Comparison of ENCODE assay signal across 8 cellular contexts in the genomic region with DNA sequence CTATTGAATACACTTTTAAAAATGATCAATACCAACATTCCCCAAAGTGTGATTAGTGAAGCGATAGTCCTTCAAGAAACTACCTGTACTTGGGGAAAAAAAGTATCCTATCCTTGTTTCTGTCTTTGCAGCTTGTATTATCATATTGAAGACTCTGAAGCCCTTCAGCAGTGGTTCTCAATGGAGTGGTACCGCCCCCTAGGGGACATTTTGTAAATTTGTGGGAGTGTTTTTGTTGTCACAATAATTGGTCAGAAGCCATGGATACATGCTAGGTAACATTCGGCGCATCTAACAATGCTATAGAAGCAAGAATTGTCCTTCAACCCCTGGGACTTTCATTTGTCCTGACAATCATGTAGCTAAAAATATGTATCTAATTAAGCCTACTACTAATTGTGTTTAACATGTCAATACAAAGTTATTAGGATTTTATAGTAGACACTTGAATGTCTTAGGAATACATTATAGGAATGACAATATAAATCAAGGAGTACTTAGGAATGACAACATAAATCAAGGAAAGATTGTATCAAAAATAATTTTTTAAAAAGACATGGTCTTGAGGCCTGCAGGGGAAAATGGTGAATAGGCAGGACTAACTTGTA. TPM values are rescaled to one million over a fixed set of nuclear protein-coding genes. Genes with fewer than 3 reads are reported as not detected.
DNase-seq lines count a peak whose midpoint lies in the region; TF ChIP-seq lines count a peak whose summit lies in the region.

No MANE protein-coding gene starts in this region.

- H3K4me2 ChIP-seq in H9 (ENCODE audit: insufficient read depth, insufficient read length, low read length) = no peak overlapping the region

- no peak overlapping the region for H2BK120ac ChIP-seq in H9 (ENCODE audit: low read depth, low read length, poor library complexity, severe bottlenecking)

- H3K14ac ChIP-seq in H9 (ENCODE audit: insufficient read depth, low read length) = no peak overlapping the region

- H2BK15ac ChIP-seq in H9 (ENCODE audit: low read depth, low read length) = no peak overlapping the region

- no peaks in the 10 kb centered on the region for H3K79me1 ChIP-seq in H9 (ENCODE audit: insufficient read depth, low read depth, low read length, poor library complexity, severe bottlenecking)

- no peaks in the 10 kb centered on the region for H4K20me1 ChIP-seq in H9 (ENCODE audit: control insufficient read depth, insufficient read depth, insufficient read length)

- WGBS in H9 (ENCODE audit: extremely low coverage, insufficient read length, low lambda C conversion rate) = no CpG with 5 or more reads among the region's 4 CpGs

- peaks cover 35 to 40% of the 10 kb centered on the region in 2 experiments for H3K9me3 Mint-ChIP-seq in H9

- no peaks in the 10 kb centered on the region for H3K27me3 Mint-ChIP-seq in H9 (ENCODE audit: low read depth)

- H3K4me3 ChIP-seq in left ventricle myocardium inferior (no peak overlapping the region), fibroblast of the aortic adventitia (ENCODE audit: low read depth, low read length) (no peak overlapping the region), uterus (no peak overlapping the region)

- no peak overlapping the region for H4K5ac ChIP-seq in H9 (ENCODE audit: insufficient read length, low read depth, low read length)

- no peak overlapping the region for H3K4me3 Mint-ChIP-seq in H9

- no peak overlapping the region for H3K27ac Mint-ChIP-seq in H9

- no peak overlapping the region for H3K56ac ChIP-seq in H9 (ENCODE audit: insufficient read length, low read depth, low read length)

- no peak overlapping the region for H2BK12ac ChIP-seq in H9 (ENCODE audit: insufficient read length, low read depth, low read length)

- H3K23me2 ChIP-seq in H9 (ENCODE audit: insufficient read length, low read depth, low read length, poor library complexity, severe bottlenecking) = no peaks in the 10 kb centered on the region

- H3K4me1 ChIP-seq in left ventricle myocardium inferior = no peaks in the 10 kb centered on the region
- H3K4me1 ChIP-seq in H9 (ENCODE audit: insufficient read depth, low read length) = no peaks in the 10 kb centered on the region
- no peaks in the 10 kb centered on the region for H3K4me1 ChIP-seq in uterus

- no peak overlapping the region for H3T11ph ChIP-seq in H9 (ENCODE audit: low read length)

- H3K18ac ChIP-seq in H9 (ENCODE audit: insufficient read length, low read depth, low read length) = no peak overlapping the region

- H4K91ac ChIP-seq in H9 (ENCODE audit: insufficient read length, low read depth, low read length) = no peak overlapping the region

- H3K9me3 ChIP-seq in left ventricle myocardium inferior (replicated peaks) = peaks cover 21% of the 10 kb centered on the region
- no peaks in the 10 kb centered on the region for H3K9me3 ChIP-seq in H9 (ENCODE audit: control insufficient read depth, low read depth, low read length)
- H3K9me3 ChIP-seq in uterus = peaks cover 0 to 6% of the 10 kb centered on the region in 2 donors

- TF ChIP-seq CTCF in left ventricle myocardium inferior (IDR thresholded peaks at IDR 0.05; ENCODE audit: borderline replicate concordance) (peak; percentile 63), H9 (conservative IDR thresholded peaks at IDR 0.05) (peak; percentile 77), fibroblast of the aortic adventitia (IDR thresholded peaks at IDR 0.05; ENCODE audit: insufficient read depth, low read length) (peak; percentile 69), uterus (IDR thresholded peaks at IDR 0.05) (peak in 2 of 4 experiments; percentile 8 to 11)

- no peaks in the 10 kb centered on the region for H3K27me3 ChIP-seq in left ventricle myocardium inferior (ENCODE audit: low read depth)
- no peaks in the 10 kb centered on the region for H3K27me3 ChIP-seq in H9 (ENCODE audit: insufficient read depth, low read length)
- H3K27me3 ChIP-seq in uterus = no peaks in the 10 kb centered on the region

- H2BK5ac ChIP-seq in H9 (ENCODE audit: insufficient read length, low read length) = no peak overlapping the region

- intact Hi-C loops in left ventricle myocardium inferior (cut with micrococcal nuclease) = loop anchor here (5.0 kb wide), 1 partner anchor 148 kb away; no protein-coding TSS in a partner anchor
- intact Hi-C loops in cardiac septum (cut with DNase I) = loop anchor here (5.0 to 10.0 kb wide), 2 partner anchors 148 to 570 kb away; no protein-coding TSS in a partner anchor
- intact Hi-C loops in uterus (cut with DNase I; ENCODE audit: low total_unique reads) = no loop called here

- no peaks in the 10 kb centered on the region for H3K79me2 ChIP-seq in H9 (ENCODE audit: insufficient read depth, low read length)

- H2AFZ ChIP-seq in H9 (ENCODE audit: low read length) = no peak overlapping the region

- no peak overlapping the region for H2BK20ac ChIP-seq in H9 (ENCODE audit: low read depth, low read length, poor library complexity, severe bottlenecking)

- TF ChIP-seq POLR2A in uterus (IDR thresholded peaks at IDR 0.05) = no peak

- H3K23ac ChIP-seq in H9 (ENCODE audit: insufficient read length, low read depth, low read length) = no peak overlapping the region

- H3K4me1 Mint-ChIP-seq in H9 = peaks cover 13 to 23% of the 10 kb centered on the region in 2 experiments

- DNase-seq in left ventricle myocardium inferior = no peak
- DNase-seq in cardiac septum (ENCODE audit: low spot score) = no peak
- DNase-seq in H9 = peak; percentile 43
- peak; percentile 36 for DNase-seq in NCI-H1694 (lab: John Stamatoyannopoulos, UW)
- peak; percentile 65 for DNase-seq in activated CD4-positive, alpha-beta T cell treated with anti-CD3 and anti-CD28 coated beads for 48 hours
- peak; percentile 68 for DNase-seq in fibroblast of the aortic adventitia (ENCODE audit: low read depth)
- peak; percentile 39 for DNase-seq in renal cortical epithelial cell (ENCODE audit: low read depth)
- no peak for DNase-seq in uterus

- H3K36me3 ChIP-seq in left ventricle myocardium inferior = peaks cover 22% of the 10 kb centered on the region
- no peaks in the 10 kb centered on the region for H3K36me3 ChIP-seq in uterus

- H3K9ac ChIP-seq in H9 (ENCODE audit: extremely low read depth, insufficient read length, low read length) = no peak overlapping the region

- H3K27ac ChIP-seq in left ventricle myocardium inferior (replicated peaks) = no peak overlapping the region
- H3K27ac ChIP-seq in H9 (ENCODE audit: insufficient read length, low read depth, low read length) = no peak overlapping the region
- H3K27ac ChIP-seq in uterus = no peak overlapping the region

- no peak overlapping the region for H3K4ac ChIP-seq in H9 (ENCODE audit: low read depth, low read length)

- peaks cover 36 to 50% (median 39%) of the 10 kb centered on the region in 3 experiments for H3K36me3 Mint-ChIP-seq in H9 (ENCODE audit: insufficient read depth in 1 of 3, low read depth in 3 of 3)

- H2AK5ac ChIP-seq in H9 (ENCODE audit: insufficient read length, low read length) = no peak overlapping the region

- no peak overlapping the region for H4K8ac ChIP-seq in H9 (replicated peaks; ENCODE audit: insufficient read length, low read depth, low read length)

RNA-seq across cellular contexts. Expression of a gene that starts 53.7 kb away (rescaled TPM):
- 51.6 TPM for total RNA-seq in left ventricle myocardium inferior
- total RNA-seq in cardiac septum = 70.3 TPM
- 55.5 and 55.6 TPM in 2 replicates for total RNA-seq in H9 (2021)
- total RNA-seq in fibroblast of the aortic adventitia (ENCODE audit: low replicate concordance) = 88.0 and 165 TPM in 2 replicates
- total RNA-seq in renal cortical epithelial cell = 107 and 140 TPM in 2 replicates
- 100 to 1,000 TPM in 1 of 4 donors, 10 to 100 TPM in 3; 13.8 to 141 (median 62.4) TPM for total RNA-seq in uterus

Comparison
In these comparisons a context has a peak if more than half of its experiments do, and no peak if none do; other contexts are left out.
1. DNase-seq: peak in H9 (single experiment), NCI-H1694 (single experiment), activated CD4-positive, alpha-beta T cell treated with anti-CD3 and anti-CD28 coated beads for 48 hours (single experiment), fibroblast of the aortic adventitia (single experiment) and renal cortical epithelial cell (single experiment); none in left ventricle myocardium inferior (single experiment), cardiac septum (single experiment) and uterus (0 of 2).